8 cellular contexts compared by ENCODE assay signal in genomic region chr11:65262381-65262680, GRCh38. TPM values are rescaled to one million over a fixed set of nuclear protein-coding genes. Genes with fewer than 3 reads are reported as not detected.
A peak's percentile ranks its signal among the peaks of the same experiment; 100 is the strongest.
DNase-seq lines count a peak whose midpoint lies in the region; ATAC-seq, FAIRE-seq and TF ChIP-seq lines count a peak whose summit lies in the region.

No MANE protein-coding gene starts in this region.

- H3F3A ChIP-seq in GM23338 (replicated peaks; ENCODE audit: low read depth): peaks cover 18% of the 10 kb centered on the region

- peak overlapping the region; percentile 92 for H2AFZ ChIP-seq in GM23338

- H3K4me1 Mint-ChIP-seq in GM23338: peaks cover 24% of the 10 kb centered on the region

- no peak overlapping the region for H3K27ac ChIP-seq in GM23338 (ENCODE audit: low read depth)
- peak overlapping the region; percentile 87 for H3K27ac ChIP-seq in SK-N-MC
- peak overlapping the region; percentile 73 to 89 (median 80) for H3K27ac ChIP-seq in pancreas

- H3K4me1 ChIP-seq in GM23338 (ENCODE audit: insufficient read depth) (peaks cover 10% of the 10 kb centered on the region), pancreas (peaks cover 0 to 15% (median 0%) of the 10 kb centered on the region in 3 donors)

- peaks cover 21% of the 10 kb centered on the region for H3K79me2 ChIP-seq in GM23338 (replicated peaks; ENCODE audit: insufficient read depth)

- intact Hi-C loops in pancreas (cut with DNase I): no loop called here

- WGBS in pancreas, 2 donors: 0 to 1% methylated on average over 16 of the region's 16 CpGs

- peak overlapping the region; percentile 79 for H3K27ac Mint-ChIP-seq in GM23338

- H3K9ac ChIP-seq in SK-N-MC (ENCODE audit: insufficient read length): peak overlapping the region; percentile 99

- peaks cover 20% of the 10 kb centered on the region for H3K27me3 Mint-ChIP-seq in GM23338 (ENCODE audit: insufficient read depth, low read depth, poor library complexity)

- no peaks in the 10 kb centered on the region for H3K9me3 ChIP-seq in SK-N-MC (ENCODE audit: low read depth, low read length)
- no peaks in the 10 kb centered on the region for H3K9me3 ChIP-seq in pancreas

- DNase-seq in GM23338 (ENCODE audit: low spot score): no peak
- DNase-seq in SK-N-MC (ENCODE audit: low read depth, low spot score): no peak
- DNase-seq in fibroblast of gingiva (ENCODE audit: low read depth): peak; percentile 45
- no peak for DNase-seq in pancreas
- DNase-seq in GM20000 (ENCODE audit: low spot score): no peak
- DNase-seq in SK-N-DZ (ENCODE audit: low spot score): no peak

- H3K4me3 ChIP-seq in GM23338 (peak overlapping the region; percentile 95), SK-N-MC (peak overlapping the region; percentile 100), pancreas (peak overlapping the region; percentile 48 to 86 (median 70))

- TF ChIP-seq CTCF in GM23338 (conservative IDR thresholded peaks at IDR 0.05; ENCODE audit: low read depth in 2 of 2) (no peak), pancreas (IDR thresholded peaks at IDR 0.05) (no peak), GM20000 (IDR thresholded peaks at IDR 0.05; ENCODE audit: extremely low read depth, missing control alignments) (no peak)

- peaks cover 33% of the 10 kb centered on the region for H3K36me3 Mint-ChIP-seq in GM23338 (ENCODE audit: low read depth)

- no peaks in the 10 kb centered on the region; the same call in 2 of the 3 replicates for H3K9me3 Mint-ChIP-seq in GM23338

- FAIRE-seq in pancreas (lab: Jason Lieb, UNC): no peak

- H3K27me3 ChIP-seq in GM23338 (ENCODE audit: insufficient read depth) (no peaks in the 10 kb centered on the region), pancreas (no peaks in the 10 kb centered on the region)

- ATAC-seq in GM23338: no peak
- ATAC-seq in pancreas: peak in 2 of 4 donors; percentile 64 to 66
- no peak for ATAC-seq in HG03196 (IDR thresholded peaks at IDR 0.05; ENCODE audit: unreplicated experiment)
- ATAC-seq in GM19328 (IDR thresholded peaks at IDR 0.05; ENCODE audit: unreplicated experiment): no peak

- peak overlapping the region; percentile 88 for H3K4me2 ChIP-seq in GM23338

- H4K20me1 ChIP-seq in GM23338 (replicated peaks; ENCODE audit: insufficient read depth): peaks cover 3% of the 10 kb centered on the region; the same call in 1 of the 2 replicates

- no peaks in the 10 kb centered on the region for H3K9me2 ChIP-seq in GM23338 (ENCODE audit: insufficient read depth)

- H3K36me3 ChIP-seq in GM23338 (ENCODE audit: insufficient read depth) (0 out of 2 replicates have a peak, but pooled peaks cover 11% of the 10 kb centered on the region), SK-N-MC (ENCODE audit: insufficient read depth, low read length) (peaks cover 19% of the 10 kb centered on the region), pancreas (no peaks in the 10 kb centered on the region)

- H3K4me3 Mint-ChIP-seq in GM23338: peak overlapping the region; percentile 97

TF ChIP-seq in GM23338, 12 proteins besides CTCF, POLR2A, EP300 and RAD21 (continues in another document):
- TF ChIP-seq ZNF462 (CRISPR knock-in tag; IDR thresholded peaks at IDR 0.05) (no peak), POLR2AphosphoS5 (IDR thresholded peaks at IDR 0.05; ENCODE audit: low read depth) (no peak), JUNB (IDR thresholded peaks at IDR 0.05; ENCODE audit: unreplicated experiment) (no peak), ZNF114 (CRISPR knock-in tag; IDR thresholded peaks at IDR 0.05) (no peak), ZNF331 (CRISPR knock-in tag; IDR thresholded peaks at IDR 0.05; ENCODE audit: low read depth) (no peak), CREB1 (CRISPR knock-in tag; IDR thresholded peaks at IDR 0.05; ENCODE audit: low read depth) (no peak), NANOG (IDR thresholded peaks at IDR 0.05; ENCODE audit: borderline replicate concordance) (no peak), STAT1 (IDR thresholded peaks at IDR 0.05; ENCODE audit: unreplicated experiment) (no peak), ETS1 (IDR thresholded peaks at IDR 0.05) (no peak)

RNA-seq across cellular contexts. Expression of gene POLA2, which starts 0.6 kb away (rescaled TPM):
- total RNA-seq in GM23338 (2014; rRNA removed; shearing (Covaris generic)): 25.9 and 30.4 TPM in 2 replicates
- 17.4 and 22.5 TPM in 2 replicates for polyA plus RNA-seq in GM23338 (2016; fragmentation: Nextera tagmentation; extraction: Ambion mirVana)
- 1 to 10 TPM; 3.1 to 6.4 (median 4.6) TPM for total RNA-seq in pancreas
- 1 to 10 TPM; 6.8 to 7.5 TPM for polyA plus RNA-seq in pancreas
- 44.0 and 49.9 TPM in 2 replicates for polyA plus RNA-seq in SK-N-DZ (2014; cell fraction: cytosol; rRNA removed)
- 40.0 and 68.8 TPM in 2 replicates for polyA plus RNA-seq in SK-N-DZ (2014; cell fraction: nucleus; rRNA removed)

RNA-seq across cellular contexts. Expression of gene CDC42EP2, which starts 52.3 kb away (rescaled TPM):
- total RNA-seq in GM23338 (2014; rRNA removed; shearing (Covaris generic)): 17.7 and 19.0 TPM in 2 replicates
- polyA plus RNA-seq in GM23338 (2016; fragmentation: Nextera tagmentation; extraction: Ambion mirVana): 16.1 and 18.2 TPM in 2 replicates
- total RNA-seq in pancreas: 1 to 10 TPM; 2.4 to 7.9 (median 2.7) TPM
- polyA plus RNA-seq in pancreas: 1 to 10 TPM; 4.8 to 6.8 TPM
- 0.08 and 0.54 TPM in 2 replicates for polyA plus RNA-seq in SK-N-DZ (2014; cell fraction: cytosol; rRNA removed)
- polyA plus RNA-seq in SK-N-DZ (2014; cell fraction: nucleus; rRNA removed): 0.64 and 0.82 TPM in 2 replicates
